Comparison of ENCODE assay signal across 25 cellular contexts in the genomic region with DNA sequence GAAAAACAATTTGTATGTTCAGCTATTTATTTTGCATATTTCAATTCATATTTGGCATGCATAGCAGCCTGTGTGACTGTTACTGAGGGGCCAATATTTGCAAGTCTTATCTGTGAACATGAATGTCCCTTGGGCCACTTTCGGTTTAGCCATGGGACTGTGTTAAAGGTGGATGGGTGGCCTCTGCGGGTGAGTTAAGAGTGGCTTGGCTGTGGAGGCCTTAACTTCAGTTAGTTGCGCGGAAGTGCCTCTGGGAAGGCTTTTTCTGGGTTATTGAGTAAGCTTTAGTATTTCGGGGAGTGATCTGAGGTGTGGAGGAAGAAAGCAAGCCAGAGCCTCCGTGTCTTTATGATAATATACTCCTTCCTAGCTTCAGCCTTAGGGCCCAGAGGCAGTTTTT.
DNase-seq lines count a peak whose midpoint lies in the region; ATAC-seq, FAIRE-seq and TF ChIP-seq lines count a peak whose summit lies in the region.
"Had no signal": no experiment of that assay in that cellular context is flagged by ENCODE, and none has a peak within 500 bp of the region (broad histone marks: within the 10 kb centered on the region; RNA-seq: fewer than 3 reads in every experiment).

No MANE protein-coding gene starts in this region.

- H3K18ac ChIP-seq in H9 (ENCODE audit: insufficient read length, low read depth, low read length) = no peak overlapping the region

- H3K23me2 ChIP-seq in H9 (ENCODE audit: insufficient read length, low read depth, low read length, poor library complexity, severe bottlenecking) = no peaks in the 10 kb centered on the region

- intact Hi-C loops in left lung (cut with DNase I) = no loop called here

- H2BK20ac ChIP-seq in H9 (ENCODE audit: low read depth, low read length, poor library complexity, severe bottlenecking) = peak overlapping the region; percentile 33

- H3K9me3 ChIP-seq in H9 (ENCODE audit: control insufficient read depth, low read depth, low read length) = no peaks in the 10 kb centered on the region
- no peaks in the 10 kb centered on the region for H3K9me3 ChIP-seq in left lung
- no peaks in the 10 kb centered on the region for H3K9me3 ChIP-seq in small intestine (ENCODE audit: control insufficient read depth, low read depth)
- H3K9me3 ChIP-seq in hepatocyte (ENCODE audit: low read depth) = no peaks in the 10 kb centered on the region
- H3K9me3 ChIP-seq: BE2C, Caco-2 had no signal

- H3K27ac ChIP-seq in H9 (ENCODE audit: insufficient read length, low read depth, low read length) = no peak overlapping the region
- H3K27ac ChIP-seq in left lung = no peak overlapping the region
- H3K27ac ChIP-seq in small intestine (ENCODE audit: low read depth in 1 of 2, low read length in 1 of 2) = no peak overlapping the region
- H3K27ac ChIP-seq in hepatocyte = no peak overlapping the region
- H3K27ac ChIP-seq: RWPE1 had no signal

- ATAC-seq in left lung = peak; percentile 52
- ATAC-seq: HepG2, SK-N-SH treated with all-trans-retinoic acid at 6 μM for 48 hours had no signal

- no peaks in the 10 kb centered on the region for H3K4me1 ChIP-seq in H9 (ENCODE audit: insufficient read depth, low read length)
- no peaks in the 10 kb centered on the region for H3K4me1 ChIP-seq in left lung
- H3K4me1 ChIP-seq in small intestine (ENCODE audit: control insufficient read depth in 2 of 2, insufficient read depth in 1 of 2, low read depth in 1 of 2, low read length in 1 of 2) = no peaks in the 10 kb centered on the region
- H3K4me1 ChIP-seq in hepatocyte (ENCODE audit: insufficient read depth) = no peaks in the 10 kb centered on the region
- H3K4me1 ChIP-seq: Caco-2 had no signal

- no peak overlapping the region for H3K56ac ChIP-seq in H9 (ENCODE audit: insufficient read length, low read depth, low read length)

- H3K27ac Mint-ChIP-seq in H9 = no peak overlapping the region
- H3K27ac Mint-ChIP-seq: CD4-positive, CD25-positive, alpha-beta regulatory T cell had no signal

- no peak overlapping the region for H2BK5ac ChIP-seq in H9 (ENCODE audit: insufficient read length, low read length)

- FAIRE-seq in small intestine (lab: Jason Lieb, UNC) = no peak
- no peak for FAIRE-seq in frontal cortex (lab: Jason Lieb, UNC)
- FAIRE-seq: A204.1, GM19239, HepG2 had no signal

- no peak overlapping the region for H2BK120ac ChIP-seq in H9 (ENCODE audit: low read depth, low read length, poor library complexity, severe bottlenecking)

- no peak overlapping the region for H3K9ac ChIP-seq in H9 (ENCODE audit: extremely low read depth, insufficient read length, low read length)

- H3K27me3 ChIP-seq in H9 (ENCODE audit: insufficient read depth, low read length) = no peaks in the 10 kb centered on the region; the same call in 1 of the 2 replicates
- no peaks in the 10 kb centered on the region for H3K27me3 ChIP-seq in left lung
- no peaks in the 10 kb centered on the region for H3K27me3 ChIP-seq in small intestine (ENCODE audit: control insufficient read depth in 2 of 2, insufficient read depth in 2 of 2, low read length in 2 of 2)
- H3K27me3 ChIP-seq in hepatocyte = no peaks in the 10 kb centered on the region
- H3K27me3 ChIP-seq: BE2C had no signal

- H3K79me1 ChIP-seq in H9 (ENCODE audit: insufficient read depth, low read depth, low read length, poor library complexity, severe bottlenecking) = no peaks in the 10 kb centered on the region

- no peak overlapping the region for H3K4me2 ChIP-seq in H9 (ENCODE audit: insufficient read depth, insufficient read length, low read length)
- no peak overlapping the region for H3K4me2 ChIP-seq in hepatocyte

- no peak overlapping the region for H4K5ac ChIP-seq in H9 (ENCODE audit: insufficient read length, low read depth, low read length)

- no peak overlapping the region for H2AK5ac ChIP-seq in H9 (ENCODE audit: insufficient read length, low read length)

- H3K14ac ChIP-seq in H9 (ENCODE audit: insufficient read depth, low read length) = no peak overlapping the region

- no peak overlapping the region for H3K23ac ChIP-seq in H9 (ENCODE audit: insufficient read length, low read depth, low read length)

- no peak overlapping the region for H2AFZ ChIP-seq in H9 (ENCODE audit: low read length)
- H2AFZ ChIP-seq in hepatocyte = no peak overlapping the region

- H4K20me1 ChIP-seq in H9 (ENCODE audit: control insufficient read depth, insufficient read depth, insufficient read length) (no peaks in the 10 kb centered on the region), hepatocyte (ENCODE audit: insufficient read depth, poor library complexity, severe bottlenecking) (no peaks in the 10 kb centered on the region)

- no peak overlapping the region for H4K8ac ChIP-seq in H9 (replicated peaks; ENCODE audit: insufficient read length, low read depth, low read length)

- no peak overlapping the region for H3K4me3 Mint-ChIP-seq in H9
- H3K4me3 Mint-ChIP-seq: CD4-positive, CD25-positive, alpha-beta regulatory T cell had no signal

- no peaks in the 10 kb centered on the region for H3K36me3 Mint-ChIP-seq in H9 (ENCODE audit: insufficient read depth in 1 of 3, low read depth in 3 of 3)
- H3K36me3 Mint-ChIP-seq: CD4-positive, CD25-positive, alpha-beta regulatory T cell had no signal

- H3K4ac ChIP-seq in H9 (ENCODE audit: low read depth, low read length) = no peak overlapping the region

- no peaks in the 10 kb centered on the region for H3K79me2 ChIP-seq in H9 (ENCODE audit: insufficient read depth, low read length)
- no peaks in the 10 kb centered on the region for H3K79me2 ChIP-seq in hepatocyte

- H3K36me3 ChIP-seq in left lung (no peaks in the 10 kb centered on the region), small intestine (ENCODE audit: control insufficient read depth in 2 of 2, insufficient read depth in 2 of 2, low read length in 2 of 2) (no peaks in the 10 kb centered on the region), hepatocyte (replicated peaks; ENCODE audit: insufficient read depth, low read depth) (no peaks in the 10 kb centered on the region)
- H3K36me3 ChIP-seq: BE2C had no signal

- TF ChIP-seq CTCF in H9 (conservative IDR thresholded peaks at IDR 0.05) (no peak), left lung (IDR thresholded peaks at IDR 0.05) (no peak), hepatocyte (IDR thresholded peaks at IDR 0.05; ENCODE audit: poor library complexity) (no peak)

- no peaks in the 10 kb centered on the region for H3K9me3 Mint-ChIP-seq in H9

- WGBS in H9 (ENCODE audit: extremely low coverage, insufficient read length, low lambda C conversion rate) = no CpG with 5 or more reads among the region's 6 CpGs
- WGBS in small intestine, 3 donors = 74 to 81% (median 79%) methylated on average over 6 of the region's 6 CpGs
- 83% methylated on average over 6 of the region's 6 CpGs for WGBS in hepatocyte (ENCODE audit: low lambda C conversion rate, missing lambda C conversion rate)

- no peak overlapping the region for H2BK12ac ChIP-seq in H9 (ENCODE audit: insufficient read length, low read depth, low read length)

- H3K9me2 ChIP-seq in hepatocyte (replicated peaks; ENCODE audit: insufficient read depth) = no peaks in the 10 kb centered on the region

- H2BK15ac ChIP-seq in H9 (ENCODE audit: low read depth, low read length) = no peak overlapping the region

- no peaks in the 10 kb centered on the region for H3K27me3 Mint-ChIP-seq in H9 (ENCODE audit: low read depth)
- H3K27me3 Mint-ChIP-seq: CD4-positive, CD25-positive, alpha-beta regulatory T cell had no signal

- no peaks in the 10 kb centered on the region for H3K4me1 Mint-ChIP-seq in H9
- H3K4me1 Mint-ChIP-seq: CD4-positive, CD25-positive, alpha-beta regulatory T cell had no signal

- no peak for DNase-seq in H9
- peak; percentile 85 for DNase-seq in OCI-M1 (lab: John Stamatoyannopoulos, UW)
- DNase-seq in left lung = no peak
- peak; percentile 6 for DNase-seq in small intestine
- DNase-seq in frontal cortex (ENCODE audit: low spot score in 2 of 2) = no peak
- no peak for DNase-seq in hepatocyte (ENCODE audit: low spot score)
- DNase-seq in NCI-H748 treated with DMSO at 0.1 percent for 48 hours (lab: John Stamatoyannopoulos, UW) = no peak
- DNase-seq in COR-L47 (lab: John Stamatoyannopoulos, UW) = no peak
- DNase-seq: BE2C; Caco-2; CD4-positive, CD25-positive, alpha-beta regulatory T cell; GDM1; H7; KG1; NCI-H1092; NCI-H1436 treated with DMSO at 0.1 percent for 48 hours; NCI-H2029; NCI-H345; NCI-H69; SIG-M5 had no signal

- H3T11ph ChIP-seq in H9 (ENCODE audit: low read length) = no peak overlapping the region

- no peak overlapping the region for H4K91ac ChIP-seq in H9 (ENCODE audit: insufficient read length, low read depth, low read length)

- H3K4me3 ChIP-seq in left lung = no peak overlapping the region
- H3K4me3 ChIP-seq in small intestine (ENCODE audit: low read depth in 1 of 2, low read length in 2 of 2) = no peak overlapping the region
- no peak overlapping the region for H3K4me3 ChIP-seq in hepatocyte

Comparison
In these comparisons a context has a peak if more than half of its experiments do, and no peak if none do; other contexts are left out.
1. DNase-seq: peak in OCI-M1 (single experiment) and small intestine (single experiment); none in H9 (single experiment), left lung (0 of 2), frontal cortex (0 of 2), hepatocyte (single experiment), NCI-H748 treated with DMSO at 0.1 percent for 48 hours (single experiment) and COR-L47 (single experiment).